1 cellular context compared by ENCODE assay signal in genomic region chr1:88457197-88457596, GRCh38.
TF ChIP-seq lines count a peak whose summit lies in the region.

No MANE protein-coding gene starts in this region.

TF ChIP-seq in IMR-90, 13 proteins besides CTCF, POLR2A, EP300 and RAD21:
- TF ChIP-seq RFX5 (IDR thresholded peaks at IDR 0.05; ENCODE audit: low read depth, low read length) (no peak), MAFK (IDR thresholded peaks at IDR 0.05; ENCODE audit: low read depth, low read length) (no peak)
